In genomic region chr5:181234455-181235306, GRCh38 we compare ENCODE assay signal across 11 cellular contexts. TPM values are rescaled to one million over a fixed set of nuclear protein-coding genes. Genes with fewer than 3 reads are reported as not detected.
DNase-seq lines count a peak whose midpoint lies in the region; ATAC-seq and TF ChIP-seq lines count a peak whose summit lies in the region.
"Had no signal": no experiment of that assay in that cellular context is flagged by ENCODE, and none has a peak within 500 bp of the region (broad histone marks: within the 10 kb centered on the region; RNA-seq: fewer than 3 reads in every experiment).

No MANE protein-coding gene starts in this region.

- H3K4me1 ChIP-seq in HUES64 (ENCODE audit: insufficient read depth, low read length) (no peaks in the 10 kb centered on the region), adipocyte (ENCODE audit: control insufficient read depth, insufficient read depth, low read length) (peaks cover 37% of the 10 kb centered on the region)

- DNase-seq in GM06990 (ENCODE audit: extremely low read depth, insufficient read length) (peak; percentile 44), adipocyte (ENCODE audit: low read depth) (no peak), neural crest cell (ENCODE audit: low read depth, low spot score) (no peak), sciatic nerve (ENCODE audit: low spot score) (no peak)
- no peak for DNase-seq in activated CD4-positive, CD25-positive, alpha-beta regulatory T cell (lab: John Stamatoyannopoulos, UW)
- DNase-seq: activated CD4-positive, alpha-beta T cell treated with anti-CD3 and anti-CD28 coated beads for 48 hours; foreskin melanocyte; GDM1; stimulated activated CD4-positive, alpha-beta T cell treated with anti-CD3 and anti-CD28 coated beads, Interleukin-12 subunit alpha, Interleukin-12 subunit beta, amount 100 ng/mL, for 4 hours had no signal

- peaks cover 45% of the 10 kb centered on the region for H3K36me3 ChIP-seq in GM06990 (ENCODE audit: control insufficient read depth, insufficient read depth, low read length)
- H3K36me3 ChIP-seq in HUES64 (ENCODE audit: insufficient read depth, low read length) = peaks cover 88% of the 10 kb centered on the region
- H3K36me3 ChIP-seq in adipocyte (ENCODE audit: control insufficient read depth, insufficient read depth, low read length, severe bottlenecking) = peaks cover 88% of the 10 kb centered on the region

- H3K9ac ChIP-seq in HUES64 (ENCODE audit: low read depth, low read length) (no peak overlapping the region), adipocyte (ENCODE audit: low read length) (peak overlapping the region; percentile 12)

- H3K27me3 ChIP-seq in GM06990 (replicated peaks; ENCODE audit: control insufficient read depth, insufficient read depth, low read length) (no peaks in the 10 kb centered on the region), HUES64 (ENCODE audit: insufficient read depth, low read length) (no peaks in the 10 kb centered on the region), adipocyte (replicated peaks; ENCODE audit: control insufficient read depth, insufficient read depth, low read length) (no peaks in the 10 kb centered on the region)

- ATAC-seq in sciatic nerve = no peak
- ATAC-seq in HG02798 (IDR thresholded peaks at IDR 0.05; ENCODE audit: poor library complexity, unreplicated experiment) = no peak

- peaks cover 42% of the 10 kb centered on the region for H3K36me3 Mint-ChIP-seq in neural crest cell (ENCODE audit: low read depth)

- peaks cover 26% of the 10 kb centered on the region for H3K27me3 Mint-ChIP-seq in neural crest cell (ENCODE audit: low read depth)

- peak overlapping the region; percentile 84 for H3K4me3 Mint-ChIP-seq in neural crest cell

- H3K9me3 Mint-ChIP-seq in neural crest cell = no peaks in the 10 kb centered on the region

- peak overlapping the region; percentile 38; the same call in 1 of the 2 replicates for H3K27ac ChIP-seq in HUES64 (ENCODE audit: low read depth, low read length)

- H3K4me1 Mint-ChIP-seq in neural crest cell = peaks cover 18% of the 10 kb centered on the region

- intact Hi-C loops in sciatic nerve (cut with DNase I) = no loop called here

- no peak overlapping the region for H3K4me3 ChIP-seq in GM06990 (replicated peaks; ENCODE audit: low read depth, low read length)
- no peak overlapping the region for H3K4me3 ChIP-seq in HUES64 (ENCODE audit: low read length)
- H3K4me3 ChIP-seq in adipocyte (ENCODE audit: low read length) = no peak overlapping the region

- TF ChIP-seq CTCF in GM06990 (IDR thresholded peaks at IDR 0.05; ENCODE audit: insufficient read depth, low read length, poor library complexity, severe bottlenecking) (no peak), neural crest cell (conservative IDR thresholded peaks at IDR 0.05) (no peak)

- 92% methylated on average over 20 of the region's 22 CpGs for WGBS in HUES64

- H3K27ac Mint-ChIP-seq in neural crest cell (ENCODE audit: unreplicated experiment) = no peak overlapping the region

- H3K9me3 ChIP-seq in HUES64 (ENCODE audit: insufficient read depth, low read depth, low read length) (no peaks in the 10 kb centered on the region), adipocyte (ENCODE audit: control insufficient read depth, low read length) (no peaks in the 10 kb centered on the region)

RNA-seq across cellular contexts. Expression of gene RACK1, which starts 9.0 kb away (rescaled TPM):
- 2,091 TPM for polyA plus RNA-seq in HUES64 (2013, experiment 1 of 2)
- 2,124 TPM for polyA plus RNA-seq in HUES64 (2013, experiment 2 of 2)
- total RNA-seq in neural crest cell (2,359 and 2,449 TPM in 2 replicates), sciatic nerve (1,122 TPM)

RNA-seq across cellular contexts. Expression of gene TRIM41, which starts 11.6 kb away (rescaled TPM):
- 13.2 TPM for polyA plus RNA-seq in HUES64 (2013, experiment 1 of 2)
- 12.2 TPM for polyA plus RNA-seq in HUES64 (2013, experiment 2 of 2)
- total RNA-seq in neural crest cell (34.5 and 39.1 TPM in 2 replicates), sciatic nerve (24.6 TPM)

RNA-seq across cellular contexts. Expression of gene TRIM52, which starts 26.3 kb away (rescaled TPM):
- polyA plus RNA-seq in HUES64 (2013, experiment 1 of 2) = 2.7 TPM
- 3.6 TPM for polyA plus RNA-seq in HUES64 (2013, experiment 2 of 2)
- total RNA-seq in neural crest cell (9.0 TPM in 2 replicates), sciatic nerve (14.1 TPM)

RNA-seq across cellular contexts. Expression of gene TRIM7, which starts 29.7 kb away (rescaled TPM):
- polyA plus RNA-seq in HUES64 (2013, experiment 1 of 2) = not detected
- polyA plus RNA-seq in HUES64 (2013, experiment 2 of 2) = 0.25 TPM
- not detected in 2 replicates for total RNA-seq in neural crest cell
- 3.2 TPM for total RNA-seq in sciatic nerve
